ENCODE assay signal across 8 cellular contexts in genomic region chr11:115501895-115502589, GRCh38. TPM values are rescaled to one million over a fixed set of nuclear protein-coding genes. Genes with fewer than 3 reads are reported as not detected.
DNase-seq lines count a peak whose midpoint lies in the region; TF ChIP-seq lines count a peak whose summit lies in the region.

No MANE protein-coding gene starts in this region.

- H3K4me1 ChIP-seq in neural progenitor cell, result peaks cover 28% of the 10 kb centered on the region

- peak overlapping the region; percentile 99 for H3K4me2 ChIP-seq in neural progenitor cell

- H3K27ac Mint-ChIP-seq in neural progenitor cell, result no peak overlapping the region

- H3K4me3 Mint-ChIP-seq in neural progenitor cell, result no peak overlapping the region

- peaks cover 11% of the 10 kb centered on the region for H3K4me1 Mint-ChIP-seq in neural progenitor cell

- H3K9me3 ChIP-seq in neural progenitor cell (ENCODE audit: low read depth), result no peaks in the 10 kb centered on the region

- no peak overlapping the region for H3K27ac ChIP-seq in neural progenitor cell

- peaks cover 32% of the 10 kb centered on the region for H3K27me3 ChIP-seq in neural progenitor cell

- peak; percentile 24 for DNase-seq in ELF-1 (ENCODE audit: low read depth, low spot score)
- peak; percentile 20 for DNase-seq in M059J (ENCODE audit: low read depth)
- peak; percentile 53 for DNase-seq in cerebellar cortex (ENCODE audit: low spot score)
- DNase-seq in neural progenitor cell (ENCODE audit: low spot score), result peak; percentile 53
- no peak for DNase-seq in iPS-NIHi11 (ENCODE audit: low spot score)
- DNase-seq in NCI-H2081 treated with DMSO at 0.1 percent for 48 hours (lab: John Stamatoyannopoulos, UW), result no peak
- no peak for DNase-seq in Kasumi-1 (lab: John Stamatoyannopoulos, UW)
- DNase-seq in KBM-7, result no peak

- no peak overlapping the region for H3K9ac ChIP-seq in neural progenitor cell

- peaks cover 6% of the 10 kb centered on the region for H3K27me3 Mint-ChIP-seq in neural progenitor cell (ENCODE audit: insufficient read depth, low read depth)

- peak overlapping the region; percentile 77 for H3K4me3 ChIP-seq in neural progenitor cell

- H3K36me3 ChIP-seq in neural progenitor cell, result no peaks in the 10 kb centered on the region

- peaks cover 58% of the 10 kb centered on the region for H4K20me1 ChIP-seq in neural progenitor cell (ENCODE audit: low read depth)

- TF ChIP-seq CTCF in neural progenitor cell (IDR thresholded peaks at IDR 0.05), result no peak

- no peaks in the 10 kb centered on the region for H3K9me3 Mint-ChIP-seq in neural progenitor cell

- H3K36me3 Mint-ChIP-seq in neural progenitor cell, result peaks cover 6% of the 10 kb centered on the region

- H3K79me2 ChIP-seq in neural progenitor cell (ENCODE audit: low read depth), result peaks cover 68% of the 10 kb centered on the region

- H3F3A ChIP-seq in neural progenitor cell (ENCODE audit: low read depth), result peaks cover 15% of the 10 kb centered on the region

- peak overlapping the region; percentile 48 for H2AFZ ChIP-seq in neural progenitor cell (replicated peaks)

- in situ Hi-C loops in KBM-7 (cut with MboI; ENCODE audit: low pct_unique_long_range_greater_than_20kb, low sequenced_read_pairs), result no loop called here

RNA-seq across cellular contexts. Expression of gene CADM1, which starts 2.2 kb away (rescaled TPM):
- total RNA-seq in M059J (2014; rRNA removed; shearing (Covaris generic)), result 65.0 and 71.9 TPM in 2 replicates
- 117 and 123 TPM in 2 replicates for total RNA-seq in neural progenitor cell (ENCODE audit: low replicate concordance)

Comparison
In these comparisons a context has a peak if more than half of its experiments do, and no peak if none do; other contexts are left out.
1. DNase-seq: peak in ELF-1 (single experiment), M059J (single experiment), cerebellar cortex (single experiment) and neural progenitor cell (single experiment); none in iPS-NIHi11 (single experiment), NCI-H2081 treated with DMSO at 0.1 percent for 48 hours (single experiment), Kasumi-1 (0 of 2) and KBM-7 (single experiment).